Comparison of ENCODE assay signal across 10 cellular contexts in the genomic region with DNA sequence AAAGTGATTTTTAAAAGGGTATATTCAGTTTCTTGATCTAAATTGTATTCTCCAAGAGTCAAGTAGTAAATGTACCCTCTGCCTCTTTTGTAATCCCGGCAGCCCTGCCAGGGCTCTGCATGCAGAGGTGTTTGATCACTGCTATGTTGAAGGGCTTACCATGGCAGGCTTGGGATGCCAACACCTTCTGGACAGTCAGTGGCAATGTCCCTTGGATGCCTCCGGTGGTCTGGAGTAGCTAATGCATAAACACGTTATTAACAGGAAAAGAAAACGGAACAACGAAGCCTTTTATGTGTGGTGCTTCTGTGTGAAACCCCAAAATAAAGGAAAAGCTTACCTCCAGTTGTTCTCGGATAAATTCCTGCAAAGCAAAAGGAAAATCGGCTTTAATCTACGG. TPM values are rescaled to one million over a fixed set of nuclear protein-coding genes. Genes with fewer than 3 reads are reported as not detected.
DNase-seq lines count a peak whose midpoint lies in the region; ATAC-seq and TF ChIP-seq lines count a peak whose summit lies in the region.
"Had no signal": no experiment of that assay in that cellular context is flagged by ENCODE, and none has a peak within 500 bp of the region (broad histone marks: within the 10 kb centered on the region; RNA-seq: fewer than 3 reads in every experiment).

No MANE protein-coding gene starts in this region.

- peak; percentile 53 for TF ChIP-seq CTCF in endothelial cell (IDR thresholded peaks at IDR 0.05; ENCODE audit: unreplicated experiment)
- TF ChIP-seq CTCF in osteocyte (IDR thresholded peaks at IDR 0.05), result peak; percentile 49
- no peak for TF ChIP-seq CTCF in suprapubic skin (IDR thresholded peaks at IDR 0.05)

- ATAC-seq in HG02623 (IDR thresholded peaks at IDR 0.05; ENCODE audit: unreplicated experiment), result no peak
- ATAC-seq in activated T-helper 17 cell treated with anti-CD3 and anti-CD28 coated beads, Interleukin-2, amount 50 U/mL, for 72 hours (replicated peaks), result no peak

- no peak overlapping the region for H3K27ac ChIP-seq in suprapubic skin

- H3K4me3 ChIP-seq in suprapubic skin, result no peak overlapping the region

- peaks cover 6% of the 10 kb centered on the region for H3K4me1 ChIP-seq in suprapubic skin

- H3K27me3 Mint-ChIP-seq in endothelial cell (ENCODE audit: unreplicated experiment), result no peaks in the 10 kb centered on the region
- H3K27me3 Mint-ChIP-seq in osteocyte (ENCODE audit: unreplicated experiment), result no peaks in the 10 kb centered on the region
- H3K27me3 Mint-ChIP-seq in activated T-helper 17 cell treated with anti-CD3 and anti-CD28 coated beads, Interleukin-2, amount 50 U/mL, for 72 hours, result no peaks in the 10 kb centered on the region
- H3K27me3 Mint-ChIP-seq: activated CD4-positive, alpha-beta T cell treated with anti-CD3 and anti-CD28 coated beads, Interleukin-2, amount 10 ng/mL, durations not matched to agents 7 days and 5 days; CD4-positive, CD25-positive, alpha-beta regulatory T cell had no signal

- peaks cover 10% of the 10 kb centered on the region for H3K36me3 Mint-ChIP-seq in endothelial cell (ENCODE audit: low read depth, unreplicated experiment)
- peaks cover 35% of the 10 kb centered on the region for H3K36me3 Mint-ChIP-seq in osteocyte (ENCODE audit: unreplicated experiment)
- H3K36me3 Mint-ChIP-seq in activated T-helper 17 cell treated with anti-CD3 and anti-CD28 coated beads, Interleukin-2, amount 50 U/mL, for 72 hours (ENCODE audit: low read depth), result peaks cover 59% of the 10 kb centered on the region

- H3K9me3 Mint-ChIP-seq in endothelial cell (ENCODE audit: unreplicated experiment) (no peaks in the 10 kb centered on the region), osteocyte (ENCODE audit: unreplicated experiment) (no peaks in the 10 kb centered on the region)
- H3K9me3 Mint-ChIP-seq in activated T-helper 17 cell treated with anti-CD3 and anti-CD28 coated beads, Interleukin-2, amount 50 U/mL, for 72 hours, result no peaks in the 10 kb centered on the region
- H3K9me3 Mint-ChIP-seq: activated CD4-positive, alpha-beta T cell treated with anti-CD3 and anti-CD28 coated beads, Interleukin-2, amount 10 ng/mL, durations not matched to agents 7 days and 5 days; CD4-positive, CD25-positive, alpha-beta regulatory T cell had no signal

- H3K27ac Mint-ChIP-seq in endothelial cell (ENCODE audit: unreplicated experiment) (no peak overlapping the region), osteocyte (ENCODE audit: unreplicated experiment) (no peak overlapping the region)
- no peak overlapping the region for H3K27ac Mint-ChIP-seq in activated T-helper 17 cell treated with anti-CD3 and anti-CD28 coated beads, Interleukin-2, amount 50 U/mL, for 72 hours
- H3K27ac Mint-ChIP-seq: activated CD4-positive, alpha-beta T cell treated with anti-CD3 and anti-CD28 coated beads, Interleukin-2, amount 10 ng/mL, durations not matched to agents 7 days and 5 days had no signal

- no peak overlapping the region for H3K4me3 Mint-ChIP-seq in endothelial cell (ENCODE audit: unreplicated experiment)
- H3K4me3 Mint-ChIP-seq in osteocyte (ENCODE audit: unreplicated experiment), result no peak overlapping the region
- H3K4me3 Mint-ChIP-seq in activated T-helper 17 cell treated with anti-CD3 and anti-CD28 coated beads, Interleukin-2, amount 50 U/mL, for 72 hours, result no peak overlapping the region
- H3K4me3 Mint-ChIP-seq: activated CD4-positive, alpha-beta T cell treated with anti-CD3 and anti-CD28 coated beads, Interleukin-2, amount 10 ng/mL, durations not matched to agents 7 days and 5 days; CD4-positive, CD25-positive, alpha-beta regulatory T cell had no signal

- 78% methylated on average over 8 of the region's 8 CpGs for WGBS in suprapubic skin

- TF ChIP-seq EP300 in suprapubic skin (IDR thresholded peaks at IDR 0.05), result no peak

- peak; percentile 14 for DNase-seq in NCI-H510A (lab: John Stamatoyannopoulos, UW)
- DNase-seq in NCI-H510A treated with DMSO at 0.1 percent for 48 hours (lab: John Stamatoyannopoulos, UW), result no peak
- peak; percentile 20 for DNase-seq in NCI-H1694 treated with DMSO at 0.1 percent for 48 hours (lab: John Stamatoyannopoulos, UW)
- peak; percentile 26 for DNase-seq in endothelial cell (ENCODE audit: low spot score)
- DNase-seq in osteocyte (ENCODE audit: extremely low spot score, unreplicated experiment), result no peak
- no peak for DNase-seq in suprapubic skin (ENCODE audit: low spot score in 2 of 2)
- DNase-seq: activated CD4-positive, alpha-beta T cell treated with anti-CD3 and anti-CD28 coated beads, Interleukin-2, amount 10 ng/mL, durations not matched to agents 7 days and 5 days had no signal

- TF ChIP-seq POLR2A in suprapubic skin (IDR thresholded peaks at IDR 0.05), result no peak

- H3K4me1 Mint-ChIP-seq in endothelial cell (ENCODE audit: unreplicated experiment) (no peaks in the 10 kb centered on the region), osteocyte (ENCODE audit: unreplicated experiment) (no peaks in the 10 kb centered on the region)
- no peaks in the 10 kb centered on the region for H3K4me1 Mint-ChIP-seq in activated T-helper 17 cell treated with anti-CD3 and anti-CD28 coated beads, Interleukin-2, amount 50 U/mL, for 72 hours
- H3K4me1 Mint-ChIP-seq: activated CD4-positive, alpha-beta T cell treated with anti-CD3 and anti-CD28 coated beads, Interleukin-2, amount 10 ng/mL, durations not matched to agents 7 days and 5 days had no signal

- no peaks in the 10 kb centered on the region for H3K27me3 ChIP-seq in suprapubic skin

- peaks cover 56% of the 10 kb centered on the region for H3K36me3 ChIP-seq in suprapubic skin

- no peaks in the 10 kb centered on the region for H3K9me3 ChIP-seq in suprapubic skin

RNA-seq across cellular contexts. Expression of a gene that starts 19.9 kb away (rescaled TPM):
- total RNA-seq in endothelial cell (ENCODE audit: unreplicated experiment) (31.8 TPM), osteocyte (44.4 and 46.7 TPM in 2 replicates), suprapubic skin (10 to 100 TPM; 28.9 to 46.2 (median 33.8) TPM)
- 10 to 100 TPM; 27.4 to 44.3 TPM for total RNA-seq in activated T-helper 17 cell treated with anti-CD3 and anti-CD28 coated beads, Interleukin-2, amount 50 U/mL, for 72 hours

RNA-seq across cellular contexts. Expression of a gene that starts 28.6 kb away (rescaled TPM):
- total RNA-seq in endothelial cell (ENCODE audit: unreplicated experiment), result 17.2 TPM
- total RNA-seq in osteocyte, result 21.8 and 22.9 TPM in 2 replicates
- total RNA-seq in suprapubic skin, result 10 to 100 TPM in 3 of 4 donors, 1 to 10 TPM in 1; 8.6 to 27.0 (median 14.1) TPM
- total RNA-seq in activated T-helper 17 cell treated with anti-CD3 and anti-CD28 coated beads, Interleukin-2, amount 50 U/mL, for 72 hours, result 10 to 100 TPM; 31.4 to 46.7 TPM

RNA-seq across cellular contexts. Expression of a gene that starts 41.2 kb away (rescaled TPM):
- total RNA-seq in endothelial cell (ENCODE audit: unreplicated experiment) (5.8 TPM), osteocyte (8.8 and 10.4 TPM in 2 replicates), suprapubic skin (10 to 100 TPM; 19.2 to 40.6 (median 23.0) TPM)
- total RNA-seq in activated T-helper 17 cell treated with anti-CD3 and anti-CD28 coated beads, Interleukin-2, amount 50 U/mL, for 72 hours, result 10 to 100 TPM; 43.4 to 52.8 TPM

RNA-seq across cellular contexts. Expression of a gene that starts 46.8 kb away (rescaled TPM):
- 1.6 TPM for total RNA-seq in endothelial cell (ENCODE audit: unreplicated experiment)
- total RNA-seq in osteocyte, result 0.08 and 1.0 TPM in 2 replicates
- 1 to 10 TPM in 2 of 4 donors, under 1 TPM in 2; 0.32 to 5.9 (median 1.2) TPM for total RNA-seq in suprapubic skin
- total RNA-seq in activated T-helper 17 cell treated with anti-CD3 and anti-CD28 coated beads, Interleukin-2, amount 50 U/mL, for 72 hours, result 1 to 10 TPM; 2.2 to 3.7 TPM

Comparison
In these comparisons a context has a peak if more than half of its experiments do, and no peak if none do; other contexts are left out.
1. DNase-seq: peak in NCI-H510A (single experiment), NCI-H1694 treated with DMSO at 0.1 percent for 48 hours (single experiment) and endothelial cell (single experiment); none in NCI-H510A treated with DMSO at 0.1 percent for 48 hours (single experiment), osteocyte (single experiment) and suprapubic skin (0 of 2).
2. CTCF ChIP-seq: peak in endothelial cell (single experiment) and osteocyte (single experiment); none in suprapubic skin (0 of 2).